Comparison of ENCODE assay signal across 8 cellular contexts in genomic region chr1:32989160-32989894, GRCh38. TPM values are rescaled to one million over a fixed set of nuclear protein-coding genes. Genes with fewer than 3 reads are reported as not detected.
DNase-seq lines count a peak whose midpoint lies in the region; ATAC-seq and TF ChIP-seq lines count a peak whose summit lies in the region.

No MANE protein-coding gene starts in this region.

- intact Hi-C loops in psoas muscle (cut with DNase I) = no loop called here

- H3K4me3 ChIP-seq in fibroblast of the aortic adventitia (ENCODE audit: low read depth, low read length) (no peak overlapping the region), psoas muscle (peak overlapping the region; percentile 2)

- peak overlapping the region; percentile 58 for H3K27ac ChIP-seq in psoas muscle

- 44 to 57% (median 52%) methylated on average over 6 of the region's 6 CpGs for whole genome bisulfite sequencing in psoas muscle, 3 donors

- H3K4me1 ChIP-seq in psoas muscle = peaks cover 29% of the 10 kb centered on the region

- H3K9me3 ChIP-seq in psoas muscle = no peaks in the 10 kb centered on the region

- H3K36me3 ChIP-seq in psoas muscle (ENCODE audit: insufficient read depth in 1 of 2, low read depth in 1 of 2) = no peaks in the 10 kb centered on the region

- ATAC-seq in psoas muscle = peak; percentile 60 to 68 (median 63)

- TF ChIP-seq CTCF in fibroblast of the aortic adventitia (IDR thresholded peaks at IDR 0.05; ENCODE audit: insufficient read depth, low read length) (no peak), psoas muscle (IDR thresholded peaks at IDR 0.05) (no peak)

- peak; percentile 71 for DNase-seq in stimulated activated CD4-positive, alpha-beta T cell treated with anti-CD3 and anti-CD28 coated beads, Interleukin-15, amount 100 ng/mL, for 24 hours
- DNase-seq in stimulated activated CD4-positive, alpha-beta T cell treated with anti-CD3 and anti-CD28 coated beads, Interleukin-12 subunit alpha, Interleukin-12 subunit beta, amount 100 ng/mL, for 4 hours = no peak
- DNase-seq in activated CD4-positive, alpha-beta T cell treated with anti-CD3 and anti-CD28 coated beads for 48 hours = peak; percentile 75
- DNase-seq in fibroblast of the aortic adventitia (ENCODE audit: low read depth) (peak; percentile 99), psoas muscle (peak; percentile 72 to 78), GM19240 (ENCODE audit: insufficient read length, low spot score) (no peak), activated gamma-delta T cell treated with Interleukin-2 at 50 U/mL for 16 hours (no peak), NCI-H2029 (lab: John Stamatoyannopoulos, UW) (no peak)

- H3K27me3 ChIP-seq in psoas muscle (ENCODE audit: insufficient read depth in 3 of 3, low read length in 2 of 3) = no peaks in the 10 kb centered on the region

RNA-seq across cellular contexts. Expression of gene RNF19B, which starts 24.7 kb away (rescaled TPM):
- total RNA-seq in fibroblast of the aortic adventitia (ENCODE audit: low replicate concordance) = 8.5 and 23.0 TPM in 2 replicates
- total RNA-seq in psoas muscle = 10 to 100 TPM; 13.1 to 23.4 (median 18.9) TPM
- 10 to 100 TPM; 10.4 to 32.5 (median 15.9) TPM for polyA plus RNA-seq in psoas muscle

RNA-seq across cellular contexts. Expression of gene AK2, which starts 47.4 kb away (rescaled TPM):
- total RNA-seq in fibroblast of the aortic adventitia (ENCODE audit: low replicate concordance) = 155 and 373 TPM in 2 replicates
- total RNA-seq in psoas muscle = 100 to 1,000 TPM; 108 to 206 (median 130) TPM
- 100 to 1,000 TPM; 152 to 270 (median 169) TPM for polyA plus RNA-seq in psoas muscle

Comparison
In these comparisons a context has a peak if more than half of its experiments do, and no peak if none do; other contexts are left out.
1. DNase-seq: peak in stimulated activated CD4-positive, alpha-beta T cell treated with anti-CD3 and anti-CD28 coated beads, Interleukin-15, amount 100 ng/mL, for 24 hours (single experiment), activated CD4-positive, alpha-beta T cell treated with anti-CD3 and anti-CD28 coated beads for 48 hours (single experiment), fibroblast of the aortic adventitia (single experiment) and psoas muscle (2 of 2); none in stimulated activated CD4-positive, alpha-beta T cell treated with anti-CD3 and anti-CD28 coated beads, Interleukin-12 subunit alpha, Interleukin-12 subunit beta, amount 100 ng/mL, for 4 hours (single experiment), GM19240 (single experiment), activated gamma-delta T cell treated with Interleukin-2 at 50 U/mL for 16 hours (single experiment) and NCI-H2029 (single experiment).